ENCODE assay signal across 8 cellular contexts in genomic region chr6:149234051-149234962, GRCh38.
A peak's percentile ranks its signal among the peaks of the same experiment; 100 is the strongest.
DNase-seq lines count a peak whose midpoint lies in the region; ATAC-seq and TF ChIP-seq lines count a peak whose summit lies in the region.

No MANE protein-coding gene starts in this region.

- peaks cover 10% of the 10 kb centered on the region for H3K9me1 ChIP-seq in IMR-90 (ENCODE audit: insufficient read depth, low read length)

- no peak overlapping the region for H3K9ac ChIP-seq in IMR-90 (ENCODE audit: low read depth, low read length)

- intact Hi-C loops in IMR-90 (cut with micrococcal nuclease): no loop called here
- intact Hi-C loops in uterus (cut with DNase I; ENCODE audit: low total_unique reads): no loop called here

- no peak overlapping the region for H4K8ac ChIP-seq in IMR-90 (ENCODE audit: low read depth in 2 of 2, low read length in 2 of 2)

- H3K4me3 ChIP-seq in IMR-90 (ENCODE audit: insufficient read depth, low read depth, low read length) (no peak overlapping the region), choroid plexus epithelial cell (ENCODE audit: low read depth, low read length) (no peak overlapping the region), uterus (no peak overlapping the region)

- 0 out of 2 replicates have a peak, but pooled peaks cover 3% of the 10 kb centered on the region for H4K20me1 ChIP-seq in IMR-90 (ENCODE audit: insufficient read depth, low read length)

- H3K27ac ChIP-seq in IMR-90 (ENCODE audit: insufficient read depth, low read length): no peak overlapping the region
- no peak overlapping the region for H3K27ac ChIP-seq in uterus

- H3K4me1 ChIP-seq in IMR-90 (ENCODE audit: control insufficient read depth, insufficient read depth, low read length): peaks cover 22% of the 10 kb centered on the region
- H3K4me1 ChIP-seq in uterus: no peaks in the 10 kb centered on the region

- POLR2A ChIA-PET in IMR-90 (lab: Charles Lee; ENCODE audit: unreplicated experiment): no interaction called here

- H2AK5ac ChIP-seq in IMR-90 (ENCODE audit: low read depth, low read length): no peak overlapping the region

- no peak overlapping the region for H2BK120ac ChIP-seq in IMR-90 (ENCODE audit: low read depth, low read length)

- no peak overlapping the region for H4K91ac ChIP-seq in IMR-90 (ENCODE audit: insufficient read depth, low read depth, low read length)

- no peak for TF ChIP-seq CTCF in IMR-90 (conservative IDR thresholded peaks at IDR 0.05; ENCODE audit: low read depth, low read length)
- no peak for TF ChIP-seq CTCF in choroid plexus epithelial cell (conservative IDR thresholded peaks at IDR 0.05; ENCODE audit: low read depth, low read length)
- no peak for TF ChIP-seq CTCF in uterus (IDR thresholded peaks at IDR 0.05)
- no peak for TF ChIP-seq CTCF in GM13977 (IDR thresholded peaks at IDR 0.05; ENCODE audit: extremely low read depth, insufficient read depth, missing control alignments)

- no peaks in the 10 kb centered on the region for H3K79me1 ChIP-seq in IMR-90 (ENCODE audit: low read depth in 1 of 2, low read length in 2 of 2)

- H3K56ac ChIP-seq in IMR-90 (ENCODE audit: extremely low read depth, insufficient read depth, low read length): no peak overlapping the region

- H3K9me3 ChIP-seq in IMR-90 (ENCODE audit: control insufficient read depth, insufficient read depth, low read length): peaks cover 9% of the 10 kb centered on the region
- H3K9me3 ChIP-seq in uterus: no peaks in the 10 kb centered on the region

- no TSS peak for BruUV-seq in IMR-90 (replicated peaks; lab: Mats Ljungman, UMichigan)

- CTCF ChIA-PET in IMR-90 (lab: Yijun Ruan, JAX): no interaction called here

- no peak overlapping the region for H3K4me2 ChIP-seq in IMR-90 (ENCODE audit: low read depth, low read length)

- peak; percentile 52 for DNase-seq in IMR-90
- peak; percentile 65 for DNase-seq in activated CD4-positive, alpha-beta T cell treated with anti-CD3 and anti-CD28 coated beads for 48 hours
- DNase-seq in choroid plexus epithelial cell (ENCODE audit: low read depth): peak; percentile 77
- DNase-seq in stimulated activated CD4-positive, alpha-beta T cell treated with anti-CD3 and anti-CD28 coated beads, Interleukin-4, amount 100 ng/mL, for 4 hours: peak; percentile 16 to 27
- DNase-seq in uterus: no peak
- no peak for DNase-seq in GM13977 (ENCODE audit: low spot score)

- no peak for TF ChIP-seq RAD21 in IMR-90 (IDR thresholded peaks at IDR 0.05; ENCODE audit: low read length)

- no CpG with 5 or more reads among the region's 7 CpGs for WGBS in IMR-90 (ENCODE audit: extremely low coverage in 2 of 2, insufficient read length in 1 of 2), 2 experiments

- H2BK15ac ChIP-seq in IMR-90 (ENCODE audit: low read depth, low read length): no peak overlapping the region

- in situ Hi-C loops in IMR-90 (cut with MboI; ENCODE audit: low sequenced_read_pairs): no loop called here
- in situ Hi-C loops in GM13977 (cut with MboI; ENCODE audit: low pct_unique_long_range_greater_than_20kb, low sequenced_read_pairs, unreplicated experiment): no loop called here

- dilution Hi-C loops in IMR-90 (cut with HindIII; ENCODE audit: low sequenced_read_pairs, unreplicated experiment): no loop called here

- no peak overlapping the region for H3K4ac ChIP-seq in IMR-90 (ENCODE audit: low read depth, low read length)

- H2AK9ac ChIP-seq in IMR-90 (replicated peaks; ENCODE audit: low read depth, low read length, poor library complexity): no peak overlapping the region

- no peaks in the 10 kb centered on the region for H3K36me3 ChIP-seq in IMR-90 (ENCODE audit: control insufficient read depth, insufficient read depth, low read length)
- H3K36me3 ChIP-seq in uterus: no peaks in the 10 kb centered on the region

- no peak overlapping the region for H2BK20ac ChIP-seq in IMR-90 (ENCODE audit: low read depth, low read length)

- no peak for TF ChIP-seq POLR2A in IMR-90 (IDR thresholded peaks at IDR 0.05; ENCODE audit: low read depth, low read length)
- TF ChIP-seq POLR2A in uterus (IDR thresholded peaks at IDR 0.05): no peak

- H2BK5ac ChIP-seq in IMR-90 (ENCODE audit: low read depth, low read length, poor library complexity, severe bottlenecking): no peak overlapping the region

- no peak overlapping the region for H3K23ac ChIP-seq in IMR-90 (ENCODE audit: low read depth, low read length)

- H3K18ac ChIP-seq in IMR-90 (ENCODE audit: low read depth, low read length): 0 out of 2 replicates have a peak overlapping the region, but pooled peaks have one; percentile 40

- ATAC-seq in IMR-90 (ENCODE audit: low read depth) (no peak), GM21381 (IDR thresholded peaks at IDR 0.05; ENCODE audit: unreplicated experiment) (no peak), HG03457 (IDR thresholded peaks at IDR 0.05; ENCODE audit: unreplicated experiment) (no peak)

- no peak overlapping the region for H3K14ac ChIP-seq in IMR-90 (replicated peaks; ENCODE audit: low read depth, low read length)

- 0 out of 2 replicates have a peak overlapping the region, but pooled peaks have one; percentile 19 for H4K5ac ChIP-seq in IMR-90 (ENCODE audit: low read depth, low read length)

- no peak overlapping the region for H2AFZ ChIP-seq in IMR-90 (replicated peaks; ENCODE audit: low read length, poor library complexity)

- H3K27me3 ChIP-seq in IMR-90 (ENCODE audit: control insufficient read depth, insufficient read depth, low read length) (peaks cover 5% of the 10 kb centered on the region), uterus (no peaks in the 10 kb centered on the region)

TF ChIP-seq in IMR-90, 13 proteins besides CTCF, POLR2A, EP300 and RAD21:
- TF ChIP-seq CHD1 (IDR thresholded peaks at IDR 0.05; ENCODE audit: low read depth, low read length): no peak
- TF ChIP-seq MXI1 (IDR thresholded peaks at IDR 0.05; ENCODE audit: borderline replicate concordance, low read depth, low read length): no peak
- TF ChIP-seq SMC3 (IDR thresholded peaks at IDR 0.05; ENCODE audit: low read depth, low read length): no peak
- TF ChIP-seq MAZ (IDR thresholded peaks at IDR 0.05; ENCODE audit: borderline replicate concordance, low read depth, low read length): no peak
- no peak for TF ChIP-seq MAFK (IDR thresholded peaks at IDR 0.05; ENCODE audit: low read depth, low read length)
- TF ChIP-seq, protein P1, sequence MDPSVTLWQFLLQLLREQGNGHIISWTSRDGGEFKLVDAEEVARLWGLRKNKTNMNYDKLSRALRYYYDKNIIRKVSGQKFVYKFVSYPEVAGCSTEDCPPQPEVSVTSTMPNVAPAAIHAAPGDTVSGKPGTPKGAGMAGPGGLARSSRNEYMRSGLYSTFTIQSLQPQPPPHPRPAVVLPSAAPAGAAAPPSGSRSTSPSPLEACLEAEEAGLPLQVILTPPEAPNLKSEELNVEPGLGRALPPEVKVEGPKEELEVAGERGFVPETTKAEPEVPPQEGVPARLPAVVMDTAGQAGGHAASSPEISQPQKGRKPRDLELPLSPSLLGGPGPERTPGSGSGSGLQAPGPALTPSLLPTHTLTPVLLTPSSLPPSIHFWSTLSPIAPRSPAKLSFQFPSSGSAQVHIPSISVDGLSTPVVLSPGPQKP (IDR thresholded peaks at IDR 0.05; ENCODE audit: borderline replicate concordance, low read depth, low read length): no peak
- no peak for TF ChIP-seq RFX5 (IDR thresholded peaks at IDR 0.05; ENCODE audit: low read depth, low read length)
- no peak for TF ChIP-seq FOS (IDR thresholded peaks at IDR 0.05; ENCODE audit: low read depth, low read length)
- TF ChIP-seq RCOR1 (IDR thresholded peaks at IDR 0.05; ENCODE audit: insufficient replicate concordance, low read length): no peak
- no peak for TF ChIP-seq CEBPB (IDR thresholded peaks at IDR 0.05; ENCODE audit: low read depth, low read length)
- TF ChIP-seq, protein P2, sequence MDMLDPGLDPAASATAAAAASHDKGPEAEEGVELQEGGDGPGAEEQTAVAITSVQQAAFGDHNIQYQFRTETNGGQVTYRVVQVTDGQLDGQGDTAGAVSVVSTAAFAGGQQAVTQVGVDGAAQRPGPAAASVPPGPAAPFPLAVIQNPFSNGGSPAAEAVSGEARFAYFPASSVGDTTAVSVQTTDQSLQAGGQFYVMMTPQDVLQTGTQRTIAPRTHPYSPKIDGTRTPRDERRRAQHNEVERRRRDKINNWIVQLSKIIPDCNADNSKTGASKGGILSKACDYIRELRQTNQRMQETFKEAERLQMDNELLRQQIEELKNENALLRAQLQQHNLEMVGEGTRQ (IDR thresholded peaks at IDR 0.05; ENCODE audit: low read depth, low read length): no peak
- no peak for TF ChIP-seq BHLHE40 (IDR thresholded peaks at IDR 0.05; ENCODE audit: low read depth, low read length)

Comparison
In these comparisons a context has a peak if more than half of its experiments do, and no peak if none do; other contexts are left out.
1. DNase-seq: peak in IMR-90 (single experiment), activated CD4-positive, alpha-beta T cell treated with anti-CD3 and anti-CD28 coated beads for 48 hours (single experiment), choroid plexus epithelial cell (single experiment) and stimulated activated CD4-positive, alpha-beta T cell treated with anti-CD3 and anti-CD28 coated beads, Interleukin-4, amount 100 ng/mL, for 4 hours (2 of 2); none in uterus (0 of 2) and GM13977 (single experiment).